Comparison of ENCODE assay signal across 8 cellular contexts in the genomic region with DNA sequence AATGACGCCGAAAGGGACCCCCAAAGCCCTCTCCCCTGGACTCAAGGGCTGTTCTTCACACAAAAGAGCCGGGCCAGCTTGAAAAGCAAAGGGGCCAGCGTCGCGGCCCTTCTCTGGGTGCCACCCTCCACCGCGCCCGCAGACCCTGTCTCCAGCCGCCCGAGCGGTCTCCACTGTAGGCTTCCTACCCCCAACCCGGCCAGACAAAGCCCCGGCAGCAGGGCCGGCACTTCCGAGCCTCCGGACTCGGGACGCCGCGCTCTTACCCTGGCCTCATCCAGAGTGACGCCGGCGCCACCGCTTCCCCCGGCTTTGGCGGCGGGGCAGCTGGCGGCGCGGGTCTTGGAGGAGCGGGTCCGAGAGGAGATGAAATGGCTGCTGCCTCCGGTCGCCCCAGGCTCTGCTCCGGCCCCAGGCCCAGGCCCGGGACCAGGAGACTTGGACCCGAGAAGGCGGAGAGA. TPM values are rescaled to one million over a fixed set of nuclear protein-coding genes. Genes with fewer than 3 reads are reported as not detected.
DNase-seq lines count a peak whose midpoint lies in the region; ATAC-seq and TF ChIP-seq lines count a peak whose summit lies in the region.

No MANE protein-coding gene starts in this region.

- H3K4me3 Mint-ChIP-seq in activated naive CD8-positive, alpha-beta T cell = peak overlapping the region; percentile 98

- ATAC-seq in HG02759 (IDR thresholded peaks at IDR 0.05; ENCODE audit: unreplicated experiment) = peak; percentile 26
- peak; percentile 66 for ATAC-seq in sciatic nerve

- H3K4me2 ChIP-seq in hepatocyte = peak overlapping the region; percentile 79

- intact Hi-C loops in sciatic nerve (cut with DNase I) = loop anchor here (2.0 kb wide), 1 partner anchor 158 kb away; a partner anchor contains a TSS

- H3K27me3 ChIP-seq in NT2/D1 (ENCODE audit: insufficient read depth, insufficient read length) (no peaks in the 10 kb centered on the region), hepatocyte (no peaks in the 10 kb centered on the region)

- peak overlapping the region; percentile 93 for H3K9ac ChIP-seq in NT2/D1 (ENCODE audit: insufficient read length, low read depth)

- peaks cover 70% of the 10 kb centered on the region for H3K79me2 ChIP-seq in hepatocyte

- H3K9me3 ChIP-seq in NT2/D1 (ENCODE audit: insufficient read depth, low read length) (no peaks in the 10 kb centered on the region), hepatocyte (ENCODE audit: low read depth) (no peaks in the 10 kb centered on the region)

- H3K4me1 ChIP-seq in NT2/D1 (ENCODE audit: insufficient read depth, insufficient read length) (no peaks in the 10 kb centered on the region), hepatocyte (ENCODE audit: insufficient read depth) (peaks cover 18% of the 10 kb centered on the region)

- H3K36me3 ChIP-seq in NT2/D1 (ENCODE audit: insufficient read depth, insufficient read length, low read length) = peaks cover 22% of the 10 kb centered on the region
- no peaks in the 10 kb centered on the region for H3K36me3 ChIP-seq in hepatocyte (replicated peaks; ENCODE audit: insufficient read depth, low read depth)

- H3K9me2 ChIP-seq in hepatocyte (replicated peaks; ENCODE audit: insufficient read depth) = no peaks in the 10 kb centered on the region

- H2AFZ ChIP-seq in hepatocyte = peak overlapping the region; percentile 86

- H3K4me3 ChIP-seq in NT2/D1 (ENCODE audit: insufficient read length, low read depth) (peak overlapping the region; percentile 89), hepatocyte (peak overlapping the region; percentile 85)

- H3K9me3 Mint-ChIP-seq in activated naive CD8-positive, alpha-beta T cell (ENCODE audit: low read depth) = no peaks in the 10 kb centered on the region

- WGBS in hepatocyte (ENCODE audit: low lambda C conversion rate, missing lambda C conversion rate) = under 1% methylated on average over 39 of the region's 39 CpGs

- no peak for TF ChIP-seq CTCF in hepatocyte (IDR thresholded peaks at IDR 0.05; ENCODE audit: poor library complexity)

- peak; percentile 27 for DNase-seq in NCI-H2171 (lab: John Stamatoyannopoulos, UW)
- DNase-seq in NCI-H2171 treated with DMSO at 0.1 percent for 48 hours (lab: John Stamatoyannopoulos, UW) = no peak
- DNase-seq in NT2/D1 (ENCODE audit: low read depth, low spot score) = peak; percentile 40
- DNase-seq in hepatocyte (ENCODE audit: low spot score) = no peak
- peak; percentile 69 for DNase-seq in sciatic nerve (ENCODE audit: low spot score)
- DNase-seq in HK-2 (ENCODE audit: unreplicated experiment) = no peak

- peaks cover 35% of the 10 kb centered on the region for H4K20me1 ChIP-seq in hepatocyte (ENCODE audit: insufficient read depth, poor library complexity, severe bottlenecking)

- no peaks in the 10 kb centered on the region for H3K27me3 Mint-ChIP-seq in activated naive CD8-positive, alpha-beta T cell

- H3K27ac Mint-ChIP-seq in activated naive CD8-positive, alpha-beta T cell = peak overlapping the region; percentile 99

- H3K27ac ChIP-seq in hepatocyte = peak overlapping the region; percentile 99

- H3K36me3 Mint-ChIP-seq in activated naive CD8-positive, alpha-beta T cell = peaks cover 2% of the 10 kb centered on the region

- H3K4me1 Mint-ChIP-seq in activated naive CD8-positive, alpha-beta T cell (ENCODE audit: low read depth) = peaks cover 47% of the 10 kb centered on the region

RNA-seq across cellular contexts. Expression of a gene that starts 0.6 kb away (rescaled TPM):
- total RNA-seq in hepatocyte (17.1 and 26.2 TPM in 2 replicates), sciatic nerve (42.2 TPM)
- 6.1 and 8.7 TPM in 2 replicates for polyA plus RNA-seq in hepatocyte

RNA-seq across cellular contexts. Expression of a gene that starts 13.9 kb away (rescaled TPM):
- total RNA-seq in hepatocyte = 15.9 and 16.9 TPM in 2 replicates
- 11.7 and 16.4 TPM in 2 replicates for polyA plus RNA-seq in hepatocyte
- total RNA-seq in sciatic nerve = 30.3 TPM

Comparison
In these comparisons a context has a peak if more than half of its experiments do, and no peak if none do; other contexts are left out.
1. DNase-seq: peak in NCI-H2171 (single experiment), NT2/D1 (single experiment) and sciatic nerve (single experiment); none in NCI-H2171 treated with DMSO at 0.1 percent for 48 hours (single experiment), hepatocyte (single experiment) and HK-2 (single experiment).